In the genomic region with DNA sequence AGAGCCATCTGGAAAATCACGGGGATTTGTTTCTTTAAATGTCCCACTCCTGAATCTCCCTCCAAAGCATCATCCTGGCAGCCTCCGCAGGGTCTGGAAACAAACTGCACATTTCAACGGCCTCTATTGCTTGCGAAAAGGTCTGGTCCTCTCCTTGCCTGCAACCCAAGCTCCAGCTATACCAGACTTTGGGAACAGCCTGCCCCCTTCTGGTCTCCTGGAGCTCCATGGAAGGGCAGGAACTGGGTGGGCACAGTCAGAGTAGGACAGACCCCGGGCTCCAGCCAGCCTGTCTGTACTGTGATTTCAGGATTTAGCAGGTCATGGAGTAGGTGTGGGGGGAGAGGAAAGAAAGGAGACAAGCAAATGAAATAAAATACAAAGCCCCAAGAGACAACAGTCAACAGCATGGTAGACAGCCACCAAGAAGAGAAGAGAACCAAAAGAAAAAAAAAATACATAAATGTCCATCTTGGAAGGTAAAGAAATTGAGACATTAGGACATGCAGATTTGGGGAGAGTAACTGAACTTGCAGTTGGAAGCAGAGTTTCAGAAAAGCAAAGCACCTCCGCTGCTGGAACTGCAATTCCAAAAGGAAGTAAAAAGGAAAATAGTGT, we compare ENCODE assay signal across 8 cellular contexts. TPM values are rescaled to one million over a fixed set of nuclear protein-coding genes. Genes with fewer than 3 reads are reported as not detected.
A peak's percentile ranks its signal among the peaks of the same experiment; 100 is the strongest.
DNase-seq lines count a peak whose midpoint lies in the region; ATAC-seq and TF ChIP-seq lines count a peak whose summit lies in the region.

No MANE protein-coding gene starts in this region.

- H3K4me1 ChIP-seq in BLaER1 treated with 17β-estradiol and CSF1 and Interleukin-3, amounts not matched to agents 10 nM and 100 nM: peaks cover 55 to 76% (median 73%) of the 10 kb centered on the region in 10 experiments

- peak; percentile 73 to 88 for TF ChIP-seq CTCF in brain (conservative IDR thresholded peaks at IDR 0.05)

- H3K9ac ChIP-seq in BLaER1 treated with 17β-estradiol and CSF1 and Interleukin-3, amounts not matched to agents 10 nM and 100 nM: peak overlapping the region in 9 of 11 experiments; percentile 80 to 96 (median 94); a peak in 20 of 22 replicates

- DNase-seq in HT-29 (ENCODE audit: low spot score): peak; percentile 11
- peak; percentile 59 to 68 for DNase-seq in SHP77 (lab: John Stamatoyannopoulos, UW)
- DNase-seq in iPS-NIHi7 (ENCODE audit: extremely low spot score): peak; percentile 80
- no peak for DNase-seq in skeletal muscle cell (ENCODE audit: low read depth)
- DNase-seq in NCI-H187 treated with DMSO at 0.1 percent for 48 hours (lab: John Stamatoyannopoulos, UW): no peak

- peaks cover 0 to 12% (median 0%) of the 10 kb centered on the region in 11 experiments; a peak in 3 of 22 replicates for H3K27me3 ChIP-seq in BLaER1 treated with 17β-estradiol and CSF1 and Interleukin-3, amounts not matched to agents 10 nM and 100 nM

- H3K4me3 Mint-ChIP-seq in brain: peak overlapping the region; percentile 88 to 95 (median 92)

- peaks cover 0 to 60% (median 33%) of the 10 kb centered on the region in 11 experiments; a peak in 15 of 22 replicates for H4K20me1 ChIP-seq in BLaER1 treated with 17β-estradiol and CSF1 and Interleukin-3, amounts not matched to agents 10 nM and 100 nM

- peak overlapping the region; percentile 62 to 87 (median 71) for H3K27ac Mint-ChIP-seq in brain

- H3K4me1 Mint-ChIP-seq in brain: peaks cover 51% of the 10 kb centered on the region

- H3K4me2 ChIP-seq in BLaER1 treated with 17β-estradiol and CSF1 and Interleukin-3, amounts not matched to agents 10 nM and 100 nM: peak overlapping the region; percentile 89 to 100 (median 96)

- peak overlapping the region in 8 of 11 experiments; percentile 83 to 94 (median 90); a peak in 16 of 22 replicates for H3K27ac ChIP-seq in BLaER1 treated with 17β-estradiol and CSF1 and Interleukin-3, amounts not matched to agents 10 nM and 100 nM

- H3K9me3 Mint-ChIP-seq in brain: peaks cover 2 to 8% (median 4%) of the 10 kb centered on the region in 5 experiments

- no peaks in the 10 kb centered on the region for H3K9me3 ChIP-seq in BLaER1 treated with 17β-estradiol and CSF1 and Interleukin-3, amounts not matched to agents 10 nM and 100 nM (replicated peaks in 1 of 11)

- ATAC-seq in HG02973 (IDR thresholded peaks at IDR 0.05; ENCODE audit: unreplicated experiment): no peak

- H3K27me3 Mint-ChIP-seq in brain: peaks cover 14% of the 10 kb centered on the region

- peak overlapping the region; percentile 86 to 99 (median 95); a peak in 19 of 20 replicates for H3K4me3 ChIP-seq in BLaER1 treated with 17β-estradiol and CSF1 and Interleukin-3, amounts not matched to agents 10 nM and 100 nM
- H3K4me3 ChIP-seq in skeletal muscle cell (ENCODE audit: low read depth, low read length): peak overlapping the region; percentile 91

- H3K36me3 Mint-ChIP-seq in brain: peaks cover 17% of the 10 kb centered on the region

- H3K36me3 ChIP-seq in BLaER1 treated with 17β-estradiol and CSF1 and Interleukin-3, amounts not matched to agents 10 nM and 100 nM: peaks cover 0 to 41% (median 5%) of the 10 kb centered on the region in 11 experiments; a peak in 11 of 22 replicates

RNA-seq across cellular contexts. Expression of a gene that starts 2.7 kb away (rescaled TPM):
- 0.10 and 0.38 TPM in 2 replicates for total RNA-seq in HT-29 (2014; rRNA removed; shearing (Covaris generic))
- polyA plus RNA-seq in brain (ENCODE audit: insufficient read depth, low read depth, low replicate concordance): 10.4 TPM

Comparison
In these comparisons a context has a peak if more than half of its experiments do, and no peak if none do; other contexts are left out.
1. DNase-seq: peak in HT-29 (single experiment), SHP77 (2 of 2) and iPS-NIHi7 (single experiment); none in skeletal muscle cell (single experiment) and NCI-H187 treated with DMSO at 0.1 percent for 48 hours (single experiment).